ENCODE assay signal across 18 cellular contexts in the genomic region with DNA sequence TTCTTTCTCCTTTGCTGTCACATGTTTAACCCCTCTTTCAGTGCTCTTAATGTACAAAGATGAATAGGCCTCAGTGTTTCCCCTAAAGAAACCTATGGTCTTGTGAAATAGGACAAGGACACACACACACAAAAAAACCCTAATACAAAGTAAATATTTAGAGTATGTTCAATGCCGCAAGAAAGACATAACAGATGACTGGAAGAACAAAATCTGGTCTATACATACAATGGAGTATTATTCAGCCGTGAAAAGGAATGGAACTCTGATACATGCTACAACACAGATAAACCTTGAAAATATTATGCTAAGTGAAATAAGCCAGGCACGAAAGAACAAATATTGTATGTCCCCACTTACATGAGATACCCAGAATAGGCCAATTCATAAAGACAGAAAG.
"Had no signal": no experiment of that assay in that cellular context is flagged by ENCODE, and none has a peak within 500 bp of the region (broad histone marks: within the 10 kb centered on the region; RNA-seq: fewer than 3 reads in every experiment).

No MANE protein-coding gene starts in this region.

- H3K27me3 ChIP-seq: body of pancreas, dorsolateral prefrontal cortex, gastrocnemius medialis, heart left ventricle, ovary, sigmoid colon, tibial artery had no signal

- ATAC-seq: body of pancreas; gastrocnemius medialis; heart left ventricle; left ventricle myocardium superior; stimulated activated memory B cell treated with anti-CD40 and anti-IgM and Interleukin-4, amounts not matched to agents 10 μg/mL and 1 μg/mL and 100 μg/mL, for 72 hours had no signal

- H3K4me3 Mint-ChIP-seq: memory B cell; stimulated activated memory B cell treated with anti-CD40 and anti-IgM and Interleukin-4, amounts not matched to agents 10 μg/mL and 1 μg/mL and 100 μg/mL, for 72 hours had no signal

- H3K27ac ChIP-seq: body of pancreas, ovary, sigmoid colon, tibial artery had no signal

- DNase-seq: activated CD4-positive, alpha-beta T cell treated with anti-CD3 and anti-CD28 coated beads for 48 hours; activated CD4-positive, CD25-positive, alpha-beta regulatory T cell; activated naive CD4-positive, alpha-beta T cell; body of pancreas; dorsolateral prefrontal cortex; gastrocnemius medialis; heart left ventricle; kidney glomerular epithelial cell; left ventricle myocardium superior; mucosa of descending colon; naive B cell; ovary; sigmoid colon; stimulated activated CD4-positive, alpha-beta T cell treated with anti-CD3 and anti-CD28 coated beads, Interleukin-4, amount 100 ng/mL, for 24 hours; T-helper 9 cell; tibial artery had no signal

- H3K36me3 ChIP-seq: ovary, sigmoid colon had no signal

- H3K9me3 ChIP-seq: body of pancreas, gastrocnemius medialis, heart left ventricle, mucosa of descending colon, ovary, sigmoid colon, tibial artery had no signal

- H3K27ac Mint-ChIP-seq: stimulated activated memory B cell treated with anti-CD40 and anti-IgM and Interleukin-4, amounts not matched to agents 10 μg/mL and 1 μg/mL and 100 μg/mL, for 72 hours had no signal

- H3K4me3 ChIP-seq: body of pancreas, dorsolateral prefrontal cortex, gastrocnemius medialis, heart left ventricle, mucosa of descending colon, ovary, sigmoid colon, tibial artery had no signal

- H3K27me3 Mint-ChIP-seq: memory B cell; naive B cell; stimulated activated memory B cell treated with anti-CD40 and anti-IgM and Interleukin-4, amounts not matched to agents 10 μg/mL and 1 μg/mL and 100 μg/mL, for 72 hours had no signal
